Comparison of ENCODE assay signal across 9 cellular contexts in the genomic region with DNA sequence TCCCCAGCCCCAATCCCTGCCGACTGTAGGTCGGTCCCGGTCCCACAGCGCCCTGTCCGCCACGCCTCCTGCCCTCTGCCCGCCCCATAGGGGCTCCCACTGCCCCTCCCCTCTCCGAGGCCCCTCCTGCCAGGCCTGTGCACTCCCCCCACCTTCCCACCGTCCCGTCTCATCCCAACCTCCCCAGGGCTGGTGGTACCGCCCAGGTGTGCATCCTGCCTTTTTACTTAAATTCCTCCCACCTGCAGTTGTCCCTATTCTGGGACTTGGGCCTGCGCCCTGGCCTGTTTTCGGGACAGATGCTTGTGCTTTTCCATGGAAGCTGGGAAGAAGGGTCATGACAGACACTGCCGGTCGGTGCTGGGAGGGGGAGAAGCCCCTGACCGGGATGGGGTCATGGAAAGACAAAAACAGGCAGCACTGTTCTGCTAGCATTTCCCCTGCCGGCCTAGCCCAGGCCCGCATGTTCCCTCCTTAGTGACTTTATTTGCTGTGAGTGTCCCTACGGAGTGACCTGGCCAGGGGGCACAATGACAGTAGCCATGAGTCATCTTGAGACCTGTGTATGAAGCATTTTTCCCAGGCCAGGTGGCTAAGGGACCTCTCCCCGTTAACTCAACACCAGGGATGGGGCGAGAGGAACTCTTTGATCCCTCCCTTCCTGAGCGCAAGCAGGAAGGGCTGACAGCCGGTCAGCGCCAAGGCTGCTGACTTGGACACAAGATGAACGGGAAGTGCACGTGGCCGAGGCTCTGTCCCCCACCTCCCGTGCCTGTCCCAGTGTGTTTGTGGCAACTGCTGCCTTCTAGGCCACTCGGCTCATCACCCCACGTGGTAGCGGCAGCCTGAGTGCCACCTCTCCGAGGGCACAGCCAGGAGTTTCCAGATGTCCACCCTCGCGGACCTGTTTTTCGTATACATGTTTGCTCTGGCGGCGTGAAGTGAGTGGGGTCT. TPM values are rescaled to one million over a fixed set of nuclear protein-coding genes. Genes with fewer than 3 reads are reported as not detected.
DNase-seq lines count a peak whose midpoint lies in the region; TF ChIP-seq lines count a peak whose summit lies in the region.
"Had no signal": no experiment of that assay in that cellular context is flagged by ENCODE, and none has a peak within 500 bp of the region (broad histone marks: within the 10 kb centered on the region; RNA-seq: fewer than 3 reads in every experiment).

No MANE protein-coding gene starts in this region.

- H3K9me3 Mint-ChIP-seq in Caco-2 (ENCODE audit: unreplicated experiment): no peaks in the 10 kb centered on the region

- H3K27me3 Mint-ChIP-seq in Caco-2 (ENCODE audit: insufficient read depth, unreplicated experiment): peaks cover 3% of the 10 kb centered on the region

- no peak overlapping the region for H2AFZ ChIP-seq in osteoblast (ENCODE audit: low read length)

- H3K36me3 Mint-ChIP-seq in Caco-2 (ENCODE audit: insufficient read depth, unreplicated experiment): no peaks in the 10 kb centered on the region

- H3K4me3 Mint-ChIP-seq in Caco-2 (ENCODE audit: unreplicated experiment): peak overlapping the region; percentile 61

- H3K4me1 Mint-ChIP-seq in Caco-2 (ENCODE audit: low read depth, unreplicated experiment): no peaks in the 10 kb centered on the region

- POLR2A ChIA-PET in Caco-2 (lab: Charles Lee): no interaction called here
- POLR2A ChIA-PET in RWPE1 (lab: Yijun Ruan, JAX; ENCODE audit: low non-redundant PET): no interaction called here

- H3K27ac Mint-ChIP-seq in Caco-2 (ENCODE audit: unreplicated experiment): no peak overlapping the region

- intact Hi-C loops in Caco-2 (cut with micrococcal nuclease; ENCODE audit: unreplicated experiment) (loop anchor here (1.0 kb wide), 1 partner anchor 36 kb away; no protein-coding TSS in a partner anchor), left ventricle myocardium inferior (cut with micrococcal nuclease) (no loop called here)

- H3K9me3 ChIP-seq in Caco-2 (no peaks in the 10 kb centered on the region), left ventricle myocardium inferior (replicated peaks) (no peaks in the 10 kb centered on the region), osteoblast (ENCODE audit: low read depth, low read length) (no peaks in the 10 kb centered on the region)

- H3K36me3 ChIP-seq in Caco-2 (ENCODE audit: control insufficient read depth, insufficient read depth, low read length) (no peaks in the 10 kb centered on the region), left ventricle myocardium inferior (no peaks in the 10 kb centered on the region), osteoblast (ENCODE audit: insufficient read depth, low read length) (no peaks in the 10 kb centered on the region)

- no peak overlapping the region; the same call in 1 of the 2 replicates for H3K4me3 ChIP-seq in Caco-2 (ENCODE audit: low read depth, low read length)
- peak overlapping the region; percentile 58 for H3K4me3 ChIP-seq in left ventricle myocardium inferior
- H3K4me3 ChIP-seq in osteoblast (ENCODE audit: insufficient read depth, low read length): no peak overlapping the region

- CTCF ChIA-PET in Caco-2 (lab: Charles Lee) (no interaction called here), RWPE1 (lab: Yijun Ruan, JAX) (interaction anchor here (0.6 to 0.7 kb wide), 3 partner anchors 11 to 448 kb away, joined by 4 to 9 read pairs (median 7); no protein-coding TSS in a partner anchor)

- peak in 1 of 2 experiments; percentile 31 for DNase-seq in Caco-2
- no peak for DNase-seq in RWPE1 (ENCODE audit: low spot score)
- DNase-seq in left ventricle myocardium inferior: peak; percentile 43
- peak; percentile 82 for DNase-seq in osteoblast (ENCODE audit: insufficient read length, low spot score, missing footprints)
- DNase-seq in effector CD8-positive, alpha-beta T cell (lab: John Stamatoyannopoulos, UW): no peak
- no peak for DNase-seq in putamen (ENCODE audit: low spot score)
- DNase-seq in dedifferentiated amniotic fluid mesenchymal stem cell (ENCODE audit: extremely low spot score): no peak
- no peak for DNase-seq in NCI-H2081 (lab: John Stamatoyannopoulos, UW)
- DNase-seq: NCI-H524 had no signal

- TF ChIP-seq CTCF in Caco-2 (IDR thresholded peaks at IDR 0.05; ENCODE audit: insufficient read depth in 1 of 2, low read depth in 1 of 2, low read length in 1 of 2, severe bottlenecking in 1 of 2, unreplicated experiment in 1 of 2) (no peak), RWPE1 (conservative IDR thresholded peaks at IDR 0.05; ENCODE audit: low read depth) (no peak), left ventricle myocardium inferior (IDR thresholded peaks at IDR 0.05; ENCODE audit: borderline replicate concordance) (no peak), osteoblast (IDR thresholded peaks at IDR 0.05; ENCODE audit: extremely low read depth, low read depth, low read length) (no peak)

- H3K4me1 ChIP-seq in Caco-2 (peaks cover 12% of the 10 kb centered on the region), left ventricle myocardium inferior (peaks cover 33% of the 10 kb centered on the region), osteoblast (ENCODE audit: insufficient read depth, low read length) (no peaks in the 10 kb centered on the region)

- H3K27me3 ChIP-seq in Caco-2 (replicated peaks; ENCODE audit: control insufficient read depth, insufficient read depth, low read length) (no peaks in the 10 kb centered on the region), left ventricle myocardium inferior (ENCODE audit: low read depth) (peaks cover 100% of the 10 kb centered on the region), osteoblast (ENCODE audit: insufficient read depth, low read length) (peaks cover 26% of the 10 kb centered on the region)

- BruUV-seq in Caco-2 (replicated peaks; lab: Mats Ljungman, UMichigan): no TSS peak

- no peak overlapping the region for H3K4me2 ChIP-seq in osteoblast (ENCODE audit: insufficient read depth, low read length)

- no peaks in the 10 kb centered on the region for H3K79me2 ChIP-seq in osteoblast (ENCODE audit: insufficient read depth, low read length)

- H3K27ac ChIP-seq in RWPE1 (peak overlapping the region; percentile 51; the same call in 1 of the 2 replicates), left ventricle myocardium inferior (replicated peaks) (no peak overlapping the region), osteoblast (ENCODE audit: low read depth, low read length) (no peak overlapping the region)

- H4K20me1 ChIP-seq in osteoblast (ENCODE audit: insufficient read depth, low read length): peaks cover 4% of the 10 kb centered on the region

RNA-seq across cellular contexts. Expression of gene TBX1, which starts 7.1 kb away (rescaled TPM):
- total RNA-seq in Caco-2 (2022): 4.2 and 5.3 TPM in 2 replicates
- 8.0 TPM for total RNA-seq in left ventricle myocardium inferior
- under 0.01 TPM in 1 of 2 replicates, not detected in the other for total RNA-seq in osteoblast

RNA-seq across cellular contexts. Expression of gene GP1BB, which starts 44.4 kb away (rescaled TPM):
- total RNA-seq in Caco-2 (2022) (0.39 and 1.0 TPM in 2 replicates), left ventricle myocardium inferior (not detected), osteoblast (0.88 and 1.8 TPM in 2 replicates)

RNA-seq across cellular contexts. Expression of gene SEPTIN5, which starts 53.4 kb away (rescaled TPM):
- total RNA-seq in Caco-2 (2022): 1.00 and 1.3 TPM in 2 replicates
- 141 TPM for total RNA-seq in left ventricle myocardium inferior
- total RNA-seq in osteoblast: 11.2 and 14.5 TPM in 2 replicates

Comparison
In these comparisons a context has a peak if more than half of its experiments do, and no peak if none do; other contexts are left out.
1. DNase-seq: peak in left ventricle myocardium inferior (single experiment) and osteoblast (single experiment); none in RWPE1 (single experiment), effector CD8-positive, alpha-beta T cell (single experiment), putamen (single experiment), dedifferentiated amniotic fluid mesenchymal stem cell (single experiment) and NCI-H2081 (0 of 2).